Comparison of ENCODE assay signal across 25 cellular contexts in genomic region chrX:139750390-139750789, GRCh38. TPM values are rescaled to one million over a fixed set of nuclear protein-coding genes. Genes with fewer than 3 reads are reported as not detected.
"Had no signal": no experiment of that assay in that cellular context is flagged by ENCODE, and none has a peak within 500 bp of the region (broad histone marks: within the 10 kb centered on the region; RNA-seq: fewer than 3 reads in every experiment).

No MANE protein-coding gene starts in this region.

- H3K27me3 ChIP-seq: breast epithelium, left lung, right atrium auricular region, tibial artery, uterus had no signal

- H3K27ac ChIP-seq: breast epithelium, left lung, right atrium auricular region, tibial artery, uterus had no signal

- DNase-seq: activated CD4-positive, alpha-beta T cell treated with anti-CD3 and anti-CD28 coated beads, Interleukin-2, amount 10 ng/mL, durations not matched to agents 24 days and 14 days; activated CD4-positive, CD25-positive, alpha-beta regulatory T cell; activated CD8-positive, alpha-beta memory T cell treated with anti-CD3 and anti-CD28 coated beads for 24 hours; activated naive CD4-positive, alpha-beta T cell; activated naive CD8-positive, alpha-beta T cell treated with anti-CD3 and anti-CD28 coated beads, Interleukin-2, amount 10 ng/mL, durations not matched to agents 7 days and 5 days; aorta; cerebellar nuclear complex; dermis blood vessel endothelial cell; effector memory CD8-positive, alpha-beta T cell; islet precursor cell; left lung; mammary epithelial cell; mucosa of descending colon; naive thymus-derived CD8-positive, alpha-beta T cell; nucleus accumbens; small intestine; stimulated activated CD4-positive, alpha-beta T cell treated with anti-CD3 and anti-CD28 coated beads, Interleukin-4, amount 100 ng/mL, for 24 hours; stimulated activated naive CD4-positive, alpha-beta T cell; T-helper 2 cell; tibial artery; uterus had no signal

- H3K4me3 Mint-ChIP-seq: activated CD4-positive, alpha-beta T cell treated with anti-CD3 and anti-CD28 coated beads, Interleukin-2, amount 10 ng/mL, durations not matched to agents 24 days and 14 days; activated naive CD8-positive, alpha-beta T cell treated with anti-CD3 and anti-CD28 coated beads, Interleukin-2, amount 10 ng/mL, durations not matched to agents 7 days and 5 days; activated T-helper 1 cell treated with anti-CD3 and anti-CD28 coated beads, Interleukin-12 subunit alpha, Interleukin-12 subunit beta, Interleukin-2, Interleukin-4 antibody, amounts not matched to agents 30 ng/mL and 10 ng/mL and 1 ng/mL, durations not matched to agents 14 hours and 24 hours and 36 hours; effector memory CD8-positive, alpha-beta T cell; naive thymus-derived CD8-positive, alpha-beta T cell had no signal

- H3K27me3 Mint-ChIP-seq: activated CD4-positive, alpha-beta T cell treated with anti-CD3 and anti-CD28 coated beads, Interleukin-2, amount 10 ng/mL, durations not matched to agents 24 days and 14 days; activated naive CD8-positive, alpha-beta T cell treated with anti-CD3 and anti-CD28 coated beads, Interleukin-2, amount 10 ng/mL, durations not matched to agents 7 days and 5 days; effector memory CD8-positive, alpha-beta T cell; naive thymus-derived CD8-positive, alpha-beta T cell had no signal

- ATAC-seq: effector memory CD8-positive, alpha-beta T cell; left lung; mucosa of descending colon; naive thymus-derived CD8-positive, alpha-beta T cell had no signal

- H3K4me1 ChIP-seq: breast epithelium, left lung, right atrium auricular region, tibial artery, uterus had no signal

- H3K4me3 ChIP-seq: breast epithelium, left lung, mucosa of descending colon, right atrium auricular region, tibial artery, uterus had no signal

- H3K36me3 ChIP-seq: breast epithelium, left lung, right atrium auricular region, uterus had no signal

- H3K9me3 Mint-ChIP-seq: activated CD4-positive, alpha-beta T cell treated with anti-CD3 and anti-CD28 coated beads, Interleukin-2, amount 10 ng/mL, durations not matched to agents 24 days and 14 days had no signal

- H3K9me3 ChIP-seq: uterus had no signal

- H3K27ac Mint-ChIP-seq: activated CD4-positive, alpha-beta T cell treated with anti-CD3 and anti-CD28 coated beads, Interleukin-2, amount 10 ng/mL, durations not matched to agents 24 days and 14 days; activated naive CD8-positive, alpha-beta T cell treated with anti-CD3 and anti-CD28 coated beads, Interleukin-2, amount 10 ng/mL, durations not matched to agents 7 days and 5 days; activated T-helper 1 cell treated with anti-CD3 and anti-CD28 coated beads, Interleukin-12 subunit alpha, Interleukin-12 subunit beta, Interleukin-2, Interleukin-4 antibody, amounts not matched to agents 30 ng/mL and 10 ng/mL and 1 ng/mL, durations not matched to agents 14 hours and 24 hours and 36 hours; naive thymus-derived CD8-positive, alpha-beta T cell had no signal

RNA-seq across cellular contexts. Expression of gene MCF2, which starts 42.4 kb away (rescaled TPM):
- total RNA-seq: dermis blood vessel endothelial cell, subcutaneous adipose tissue had no signal
